Comparison of ENCODE assay signal across 10 cellular contexts in the genomic region with DNA sequence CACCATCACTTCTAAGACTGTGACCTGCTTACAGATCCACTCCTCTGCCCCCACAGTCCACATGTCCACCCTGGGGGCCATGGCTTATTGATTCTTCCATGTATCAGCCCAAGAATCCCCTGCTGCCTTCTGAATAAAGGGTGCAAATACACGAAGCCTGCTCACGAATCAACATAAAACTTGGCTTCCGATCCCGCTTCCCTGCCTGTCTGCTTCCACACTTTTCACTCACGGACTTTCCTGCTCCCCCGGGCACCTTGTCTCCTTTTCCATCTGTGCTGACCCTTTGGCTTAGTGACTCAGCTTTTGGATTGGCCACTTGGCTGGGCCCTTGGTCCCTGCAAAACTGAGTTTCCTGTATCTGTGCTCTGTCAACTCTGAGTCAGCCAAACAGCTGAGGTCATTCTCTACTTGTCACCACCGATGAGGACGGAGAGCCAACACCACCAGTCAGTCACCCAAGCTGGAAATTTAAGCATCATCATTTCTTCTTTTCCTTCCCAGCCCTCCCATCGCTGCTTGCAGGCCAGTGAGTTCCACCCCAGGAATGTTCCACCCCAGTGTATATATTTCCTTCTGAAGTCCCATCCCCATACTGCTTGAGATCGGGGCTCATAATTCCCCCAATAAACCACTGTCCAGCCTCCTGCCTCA. TPM values are rescaled to one million over a fixed set of nuclear protein-coding genes. Genes with fewer than 3 reads are reported as not detected.
DNase-seq lines count a peak whose midpoint lies in the region; ATAC-seq and TF ChIP-seq lines count a peak whose summit lies in the region.
"Had no signal": no experiment of that assay in that cellular context is flagged by ENCODE, and none has a peak within 500 bp of the region (broad histone marks: within the 10 kb centered on the region; RNA-seq: fewer than 3 reads in every experiment).

No MANE protein-coding gene starts in this region.

- TF ChIP-seq POLR2A in erythroblast (IDR thresholded peaks at IDR 0.05; ENCODE audit: low read length), result no peak

- no peaks in the 10 kb centered on the region for H3K36me3 ChIP-seq in Karpas-422 (ENCODE audit: insufficient read depth, low read length)
- H3K36me3 ChIP-seq: neutrophil had no signal

- no peaks in the 10 kb centered on the region for H3K27me3 ChIP-seq in Karpas-422 (ENCODE audit: low read length)
- H3K27me3 ChIP-seq: neutrophil had no signal

- DNase-seq in CD14-positive monocyte (ENCODE audit: low spot score) (peak; percentile 51), RKO (ENCODE audit: low spot score) (peak; percentile 98), erythroblast (lab: John Stamatoyannopoulos, UW) (peak; percentile 32 to 73), myocyte (ENCODE audit: low read depth) (peak; percentile 88), Karpas-422 (no peak), NK-92 (lab: John Stamatoyannopoulos, UW; ENCODE audit: unreplicated experiment) (no peak), midbrain (lab: John Stamatoyannopoulos, UW) (no peak)

- no peak overlapping the region for H3K4me3 ChIP-seq in Karpas-422 (ENCODE audit: low read length)

- H3K27ac Mint-ChIP-seq in CD14-positive monocyte, result no peak overlapping the region

- H3K4me3 Mint-ChIP-seq in CD14-positive monocyte, result peak overlapping the region in 1 of 2 donors; percentile 21

- H3K4me2 ChIP-seq in Karpas-422 (ENCODE audit: low read depth, low read length, poor library complexity, severe bottlenecking), result no peak overlapping the region

- peaks cover 2 to 6% (median 4%) of the 10 kb centered on the region in 3 donors for H3K27me3 Mint-ChIP-seq in CD14-positive monocyte (ENCODE audit: low read depth in 3 of 3)

- no peak overlapping the region for H3K27ac ChIP-seq in Karpas-422 (ENCODE audit: low read length)
- H3K27ac ChIP-seq: neutrophil, VCaP had no signal

- H3K79me2 ChIP-seq in Karpas-422 (ENCODE audit: low read length), result no peaks in the 10 kb centered on the region

- H2AFZ ChIP-seq in Karpas-422 (ENCODE audit: low read length), result no peak overlapping the region

- H4K20me1 ChIP-seq in Karpas-422 (ENCODE audit: insufficient read depth, low read depth, low read length), result no peaks in the 10 kb centered on the region

- H3K9ac ChIP-seq in Karpas-422 (ENCODE audit: low read length), result no peak overlapping the region

- no peak for ATAC-seq in HG03175 (IDR thresholded peaks at IDR 0.05; ENCODE audit: unreplicated experiment)

- no peak for TF ChIP-seq CTCF in CD14-positive monocyte (IDR thresholded peaks at IDR 0.05)

- intact Hi-C loops in CD14-positive monocyte (cut with micrococcal nuclease), result no loop called here

- H3K4me1 Mint-ChIP-seq in CD14-positive monocyte, result peaks cover 9% of the 10 kb centered on the region

- H3K4me1 ChIP-seq in Karpas-422 (ENCODE audit: low read length), result no peaks in the 10 kb centered on the region

- H3K9me3 Mint-ChIP-seq in CD14-positive monocyte, result peaks cover 0 to 2% (median 0%) of the 10 kb centered on the region in 7 donors

- H3K9me2 ChIP-seq in Karpas-422 (replicated peaks; ENCODE audit: insufficient read depth, low read length), result no peaks in the 10 kb centered on the region

- H3K9me3 ChIP-seq in Karpas-422 (ENCODE audit: low read length), result no peaks in the 10 kb centered on the region
- H3K9me3 ChIP-seq: neutrophil had no signal

- H3K36me3 Mint-ChIP-seq in CD14-positive monocyte, result no peaks in the 10 kb centered on the region

RNA-seq across cellular contexts. Expression of gene USP12, which starts 11.4 kb away (rescaled TPM):
- polyA plus RNA-seq in CD14-positive monocyte, result 10 to 100 TPM; 12.8 to 14.5 TPM
- total RNA-seq in myocyte, result 42.9 and 43.9 TPM in 2 replicates
- polyA plus RNA-seq in myocyte (2012), result 21.3 TPM
- total RNA-seq in Karpas-422 (2014; rRNA removed; shearing (Covaris generic); ENCODE audit: low replicate concordance), result 3.1 and 7.2 TPM in 2 replicates

Comparison
In these comparisons a context has a peak if more than half of its experiments do, and no peak if none do; other contexts are left out.
1. DNase-seq: peak in CD14-positive monocyte (single experiment), RKO (single experiment), erythroblast (2 of 2) and myocyte (single experiment); none in Karpas-422 (single experiment), NK-92 (single experiment) and midbrain (single experiment).